9 cellular contexts compared by ENCODE assay signal in genomic region chr11:63667993-63668392, GRCh38. TPM values are rescaled to one million over a fixed set of nuclear protein-coding genes. Genes with fewer than 3 reads are reported as not detected.
DNase-seq lines count a peak whose midpoint lies in the region; ATAC-seq and TF ChIP-seq lines count a peak whose summit lies in the region.
"Had no signal": no experiment of that assay in that cellular context is flagged by ENCODE, and none has a peak within 500 bp of the region (broad histone marks: within the 10 kb centered on the region; RNA-seq: fewer than 3 reads in every experiment).

No MANE protein-coding gene starts in this region.

- peak overlapping the region in 1 of 2 experiments; percentile 38 for H2BK12ac ChIP-seq in mesenchymal stem cell (ENCODE audit: low read length in 2 of 2)

- peaks cover 24% of the 10 kb centered on the region for H3K4me1 ChIP-seq in mesenchymal stem cell (ENCODE audit: control insufficient read depth, insufficient read depth, low read depth, low read length)
- peaks cover 50 to 58% of the 10 kb centered on the region in 2 donors for H3K4me1 ChIP-seq in gastrocnemius medialis

- intact Hi-C loops in gastrocnemius medialis (cut with DNase I; ENCODE audit: low total_unique reads) = no loop called here

- no peak overlapping the region for H4K91ac ChIP-seq in mesenchymal stem cell (ENCODE audit: low read length)

- ATAC-seq in HG02588 (IDR thresholded peaks at IDR 0.05; ENCODE audit: unreplicated experiment) (no peak), gastrocnemius medialis (no peak)

- no peak overlapping the region for H2AK5ac ChIP-seq in mesenchymal stem cell (ENCODE audit: low read length, severe bottlenecking)

- no peak overlapping the region for H3K23ac ChIP-seq in mesenchymal stem cell (ENCODE audit: low read length in 2 of 2)

- peak overlapping the region; percentile 84 for H3K9ac ChIP-seq in mesenchymal stem cell (ENCODE audit: low read length)

- TF ChIP-seq POLR2A in gastrocnemius medialis (IDR thresholded peaks at IDR 0.05) = no peak

- H3K27ac ChIP-seq in AG04450 (ENCODE audit: low read depth, low read length) (peak overlapping the region; percentile 92), mesenchymal stem cell (ENCODE audit: low read length, poor library complexity, severe bottlenecking) (peak overlapping the region; percentile 84), gastrocnemius medialis (peak overlapping the region in 1 of 4 donors; percentile 39)

- TF ChIP-seq CTCF in AG04450 (IDR thresholded peaks at IDR 0.05; ENCODE audit: low read depth, low read length) (no peak), HFF-Myc (IDR thresholded peaks at IDR 0.05; ENCODE audit: low read depth, low read length, missing control alignments) (no peak), astrocyte of the cerebellum (IDR thresholded peaks at IDR 0.05; ENCODE audit: low read depth, low read length, missing control alignments) (no peak), gastrocnemius medialis (IDR thresholded peaks at IDR 0.05 in 4 of 5, conservative IDR thresholded peaks at IDR 0.05 in 1 of 5) (no peak)

- no peak overlapping the region for H2BK120ac ChIP-seq in mesenchymal stem cell (ENCODE audit: low read depth, low read length)

- WGBS in mesenchymal stem cell = no CpG with 5 or more reads among the region's 1 CpG

- H3K9me3 ChIP-seq in AG04450 (ENCODE audit: control insufficient read depth, insufficient read depth, low read length) (no peaks in the 10 kb centered on the region; the same call in 1 of the 2 replicates), mesenchymal stem cell (ENCODE audit: control insufficient read depth, low read length) (no peaks in the 10 kb centered on the region), gastrocnemius medialis (no peaks in the 10 kb centered on the region)

- CTCF ChIA-PET in AG04450 (lab: Charles Lee) = interaction anchor here (0.6 to 1.8 kb wide), 5 partner anchors 28 to 687 kb away, joined by 3 to 13 read pairs (median 4); no protein-coding TSS in a partner anchor

- in situ Hi-C loops in astrocyte of the cerebellum (cut with HindIII; ENCODE audit: low sequenced_read_pairs) (no loop called here), gastrocnemius medialis (cut with MboI; ENCODE audit: low sequenced_read_pairs in 4 of 4) (loop anchor here in 2 of 4 donors (10.0 kb wide), 2 partner anchors 67 to 77 kb away; no protein-coding TSS in a partner anchor)

- H3K27me3 ChIP-seq in AG04450 (ENCODE audit: control insufficient read depth, insufficient read depth, low read length) = no peaks in the 10 kb centered on the region
- no peaks in the 10 kb centered on the region for H3K27me3 ChIP-seq in mesenchymal stem cell (ENCODE audit: control insufficient read depth in 1 of 2, insufficient read depth in 1 of 2, low read length in 2 of 2)
- no peaks in the 10 kb centered on the region for H3K27me3 ChIP-seq in gastrocnemius medialis

- H3K36me3 ChIP-seq in mesenchymal stem cell (ENCODE audit: control insufficient read depth in 1 of 2, insufficient read depth in 2 of 2, low read depth in 1 of 2, low read length in 2 of 2) (peaks cover 0 to 15% of the 10 kb centered on the region in 2 experiments), gastrocnemius medialis (no peaks in the 10 kb centered on the region)

- H3K14ac ChIP-seq in mesenchymal stem cell (ENCODE audit: low read length in 2 of 2) = no peak overlapping the region

- no peak overlapping the region for H2BK15ac ChIP-seq in mesenchymal stem cell (ENCODE audit: low read depth, poor library complexity, severe bottlenecking)

- DNase-seq in AG04450 (ENCODE audit: low read depth, low spot score) = peak; percentile 81
- DNase-seq in HFF-Myc (ENCODE audit: extremely low read depth, low read depth) = peak; percentile 79
- DNase-seq in astrocyte of the cerebellum (ENCODE audit: low read depth) = peak; percentile 81
- DNase-seq in mesenchymal stem cell = peak; percentile 89
- no peak for DNase-seq in DMS 273 (lab: John Stamatoyannopoulos, UW; ENCODE audit: unreplicated experiment)
- no peak for DNase-seq in gastrocnemius medialis
- no peak for DNase-seq in DMS79 treated with DMSO at 0.1 percent for 48 hours (lab: John Stamatoyannopoulos, UW)
- DNase-seq: NCI-H526 treated with DMSO at 0.1 percent for 48 hours had no signal

- H2BK5ac ChIP-seq in mesenchymal stem cell (ENCODE audit: low read depth, low read length, poor library complexity, severe bottlenecking) = peak overlapping the region; percentile 46

- H2AFZ ChIP-seq in mesenchymal stem cell (ENCODE audit: low read depth, low read length) = no peak overlapping the region

- H3K18ac ChIP-seq in mesenchymal stem cell (ENCODE audit: low read depth in 1 of 2, low read length in 2 of 2) = no peak overlapping the region

- H4K8ac ChIP-seq in mesenchymal stem cell (ENCODE audit: low read length) = no peak overlapping the region

- peak overlapping the region; percentile 45 for H3K4me2 ChIP-seq in mesenchymal stem cell (ENCODE audit: low read length, poor library complexity, severe bottlenecking)

- H3K4me3 ChIP-seq in AG04450 (ENCODE audit: low read depth, low read length) (peak overlapping the region; percentile 32), HFF-Myc (replicated peaks; ENCODE audit: low read depth, low read length) (no peak overlapping the region), astrocyte of the cerebellum (ENCODE audit: low read depth, low read length) (peak overlapping the region; percentile 13), mesenchymal stem cell (ENCODE audit: insufficient read depth in 1 of 2, low read depth in 1 of 2, low read length in 2 of 2) (peak overlapping the region in 1 of 2 experiments; percentile 81), gastrocnemius medialis (no peak overlapping the region)

- POLR2A ChIA-PET in AG04450 (lab: Yijun Ruan, JAX) = interaction anchor here (0.7 to 3.3 kb wide), 3 partner anchors 14 to 38 kb away, joined by 3 to 10 read pairs (median 8); partner anchors contain the start of gene RTN3

- H3K4ac ChIP-seq in mesenchymal stem cell (ENCODE audit: low read depth in 1 of 2, low read length in 2 of 2) = no peak overlapping the region

- no peaks in the 10 kb centered on the region for H3K79me1 ChIP-seq in mesenchymal stem cell (replicated peaks; ENCODE audit: low read length, poor library complexity, severe bottlenecking)

RNA-seq across cellular contexts. Expression of gene ATL3, which starts 3.2 kb away (rescaled TPM):
- 41.1 and 52.3 TPM in 2 replicates for polyA plus RNA-seq in AG04450 (2011; rRNA removed)
- polyA minus RNA-seq in AG04450 (2011; rRNA and poly(A)+ RNA removed) = 53.8 and 75.2 TPM in 2 replicates
- polyA plus RNA-seq in mesenchymal stem cell (2013, experiment 1 of 2) = 26.4 TPM
- polyA plus RNA-seq in mesenchymal stem cell (2013, experiment 2 of 2) = 27.0 TPM
- total RNA-seq in gastrocnemius medialis = 10 to 100 TPM; 10.2 to 16.5 (median 12.4) TPM

RNA-seq across cellular contexts. Expression of gene RTN3, which starts 13.3 kb away (rescaled TPM):
- polyA plus RNA-seq in AG04450 (2011; rRNA removed) = 161 and 213 TPM in 2 replicates
- 109 and 147 TPM in 2 replicates for polyA minus RNA-seq in AG04450 (2011; rRNA and poly(A)+ RNA removed)
- 116 TPM for polyA plus RNA-seq in mesenchymal stem cell (2013, experiment 1 of 2)
- 117 TPM for polyA plus RNA-seq in mesenchymal stem cell (2013, experiment 2 of 2)
- total RNA-seq in gastrocnemius medialis = 100 to 1,000 TPM in 1 of 4 donors, 10 to 100 TPM in 3; 45.5 to 112 (median 86.0) TPM

RNA-seq across cellular contexts. Expression of gene PLAAT3, which starts 53.8 kb away (rescaled TPM):
- polyA plus RNA-seq in AG04450 (2011; rRNA removed) = 8.1 and 11.6 TPM in 2 replicates
- polyA minus RNA-seq in AG04450 (2011; rRNA and poly(A)+ RNA removed) = 11.1 and 15.2 TPM in 2 replicates
- 4.6 TPM for polyA plus RNA-seq in mesenchymal stem cell (2013, experiment 1 of 2)
- 4.8 TPM for polyA plus RNA-seq in mesenchymal stem cell (2013, experiment 2 of 2)
- 10 to 100 TPM; 58.0 to 76.5 (median 67.5) TPM for total RNA-seq in gastrocnemius medialis

Comparison
In these comparisons a context has a peak if more than half of its experiments do, and no peak if none do; other contexts are left out.
1. DNase-seq: peak in AG04450 (single experiment), HFF-Myc (single experiment), astrocyte of the cerebellum (single experiment) and mesenchymal stem cell (single experiment); none in DMS 273 (single experiment), gastrocnemius medialis (0 of 2) and DMS79 treated with DMSO at 0.1 percent for 48 hours (single experiment).
2. H3K4me3 ChIP-seq: peak in AG04450 (single experiment) and astrocyte of the cerebellum (single experiment); none in HFF-Myc (single experiment) and gastrocnemius medialis (0 of 4).